In genomic region chr22:35037089-35037488, GRCh38 we compare ENCODE assay signal across 1 cellular context.
A peak's percentile ranks its signal among the peaks of the same experiment; 100 is the strongest.
TF ChIP-seq lines count a peak whose summit lies in the region.

No MANE protein-coding gene starts in this region.

TF ChIP-seq in GM12878, 131 proteins besides CTCF, POLR2A, EP300 and RAD21:
- TF ChIP-seq POLR2AphosphoS5 (IDR thresholded peaks at IDR 0.05; ENCODE audit: low read length) (no peak), HDGF (IDR thresholded peaks at IDR 0.05) (no peak), SMC3 (IDR thresholded peaks at IDR 0.05; ENCODE audit: borderline replicate concordance, low read length) (peak; percentile 25; the same call in 1 of the 2 replicates), E4F1 (IDR thresholded peaks at IDR 0.05; ENCODE audit: borderline replicate concordance, partially characterized antibody) (no peak), BACH1 (IDR thresholded peaks at IDR 0.05; ENCODE audit: borderline replicate concordance) (no peak), ZNF687 (IDR thresholded peaks at IDR 0.05) (no peak), CHD2 (IDR thresholded peaks at IDR 0.05; ENCODE audit: borderline replicate concordance, low read depth, low read length) (no peak), YY1 (IDR thresholded peaks at IDR 0.05; ENCODE audit: low read depth, low read length) (no peak)
TF ChIP-seq in GM12878: peak in this region for 1.
